1 cellular context compared by ENCODE assay signal in the genomic region with DNA sequence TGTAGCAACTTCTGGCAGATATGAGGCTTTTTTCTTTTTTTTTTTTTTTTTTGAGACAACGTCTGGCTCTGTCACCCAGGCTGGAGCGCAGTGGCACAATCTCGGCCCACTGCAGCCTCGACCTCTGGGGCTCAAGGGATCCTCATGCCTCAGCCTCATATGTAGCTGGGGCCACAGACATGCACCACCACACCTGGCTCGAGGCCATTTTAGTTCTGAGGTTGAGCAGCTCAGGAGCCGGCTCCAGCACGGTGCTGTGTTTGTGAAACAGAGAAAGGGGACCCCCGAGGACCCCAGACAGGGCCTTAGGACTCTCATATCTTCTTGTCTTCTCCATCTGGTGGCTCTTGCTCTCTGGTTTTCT.
TF ChIP-seq lines count a peak whose summit lies in the region.

No MANE protein-coding gene starts in this region.

TF ChIP-seq in SK-N-SH, 30 proteins besides CTCF, POLR2A, EP300 and RAD21 (continued from another document):
- TF ChIP-seq, protein P1, sequence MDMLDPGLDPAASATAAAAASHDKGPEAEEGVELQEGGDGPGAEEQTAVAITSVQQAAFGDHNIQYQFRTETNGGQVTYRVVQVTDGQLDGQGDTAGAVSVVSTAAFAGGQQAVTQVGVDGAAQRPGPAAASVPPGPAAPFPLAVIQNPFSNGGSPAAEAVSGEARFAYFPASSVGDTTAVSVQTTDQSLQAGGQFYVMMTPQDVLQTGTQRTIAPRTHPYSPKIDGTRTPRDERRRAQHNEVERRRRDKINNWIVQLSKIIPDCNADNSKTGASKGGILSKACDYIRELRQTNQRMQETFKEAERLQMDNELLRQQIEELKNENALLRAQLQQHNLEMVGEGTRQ (IDR thresholded peaks at IDR 0.05; ENCODE audit: borderline replicate concordance, low read depth, low read length): no peak
- TF ChIP-seq, protein P2, sequence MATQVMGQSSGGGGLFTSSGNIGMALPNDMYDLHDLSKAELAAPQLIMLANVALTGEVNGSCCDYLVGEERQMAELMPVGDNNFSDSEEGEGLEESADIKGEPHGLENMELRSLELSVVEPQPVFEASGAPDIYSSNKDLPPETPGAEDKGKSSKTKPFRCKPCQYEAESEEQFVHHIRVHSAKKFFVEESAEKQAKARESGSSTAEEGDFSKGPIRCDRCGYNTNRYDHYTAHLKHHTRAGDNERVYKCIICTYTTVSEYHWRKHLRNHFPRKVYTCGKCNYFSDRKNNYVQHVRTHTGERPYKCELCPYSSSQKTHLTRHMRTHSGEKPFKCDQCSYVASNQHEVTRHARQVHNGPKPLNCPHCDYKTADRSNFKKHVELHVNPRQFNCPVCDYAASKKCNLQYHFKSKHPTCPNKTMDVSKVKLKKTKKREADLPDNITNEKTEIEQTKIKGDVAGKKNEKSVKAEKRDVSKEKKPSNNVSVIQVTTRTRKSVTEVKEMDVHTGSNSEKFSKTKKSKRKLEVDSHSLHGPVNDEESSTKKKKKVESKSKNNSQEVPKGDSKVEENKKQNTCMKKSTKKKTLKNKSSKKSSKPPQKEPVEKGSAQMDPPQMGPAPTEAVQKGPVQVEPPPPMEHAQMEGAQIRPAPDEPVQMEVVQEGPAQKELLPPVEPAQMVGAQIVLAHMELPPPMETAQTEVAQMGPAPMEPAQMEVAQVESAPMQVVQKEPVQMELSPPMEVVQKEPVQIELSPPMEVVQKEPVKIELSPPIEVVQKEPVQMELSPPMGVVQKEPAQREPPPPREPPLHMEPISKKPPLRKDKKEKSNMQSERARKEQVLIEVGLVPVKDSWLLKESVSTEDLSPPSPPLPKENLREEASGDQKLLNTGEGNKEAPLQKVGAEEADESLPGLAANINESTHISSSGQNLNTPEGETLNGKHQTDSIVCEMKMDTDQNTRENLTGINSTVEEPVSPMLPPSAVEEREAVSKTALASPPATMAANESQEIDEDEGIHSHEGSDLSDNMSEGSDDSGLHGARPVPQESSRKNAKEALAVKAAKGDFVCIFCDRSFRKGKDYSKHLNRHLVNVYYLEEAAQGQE (IDR thresholded peaks at IDR 0.05; ENCODE audit: low read depth, low read length): no peak
- TF ChIP-seq GATA2 (CRISPR knock-in tag; IDR thresholded peaks at IDR 0.05) (no peak), RXRA (IDR thresholded peaks at IDR 0.05; ENCODE audit: borderline replicate concordance, low read depth) (no peak), TAF1 (IDR thresholded peaks at IDR 0.05; ENCODE audit: borderline replicate concordance, low read depth, low read length) (no peak), MEF2A (IDR thresholded peaks at IDR 0.05; ENCODE audit: borderline replicate concordance, low read depth) (no peak), SMC3 (IDR thresholded peaks at IDR 0.05; ENCODE audit: low read depth, low read length) (no peak), NFIC (IDR thresholded peaks at IDR 0.05; ENCODE audit: borderline replicate concordance) (no peak), RFX5 (IDR thresholded peaks at IDR 0.05; ENCODE audit: low read length) (no peak), JUND (IDR thresholded peaks at IDR 0.05) (no peak), ELF1 (IDR thresholded peaks at IDR 0.05) (no peak), TEAD4 (IDR thresholded peaks at IDR 0.05; ENCODE audit: borderline replicate concordance, insufficient read depth) (no peak), YY1 (IDR thresholded peaks at IDR 0.05; ENCODE audit: low read depth) (no peak), FOSL2 (IDR thresholded peaks at IDR 0.05; ENCODE audit: borderline replicate concordance, low read depth) (no peak)
- TF ChIP-seq, protein P3, sequence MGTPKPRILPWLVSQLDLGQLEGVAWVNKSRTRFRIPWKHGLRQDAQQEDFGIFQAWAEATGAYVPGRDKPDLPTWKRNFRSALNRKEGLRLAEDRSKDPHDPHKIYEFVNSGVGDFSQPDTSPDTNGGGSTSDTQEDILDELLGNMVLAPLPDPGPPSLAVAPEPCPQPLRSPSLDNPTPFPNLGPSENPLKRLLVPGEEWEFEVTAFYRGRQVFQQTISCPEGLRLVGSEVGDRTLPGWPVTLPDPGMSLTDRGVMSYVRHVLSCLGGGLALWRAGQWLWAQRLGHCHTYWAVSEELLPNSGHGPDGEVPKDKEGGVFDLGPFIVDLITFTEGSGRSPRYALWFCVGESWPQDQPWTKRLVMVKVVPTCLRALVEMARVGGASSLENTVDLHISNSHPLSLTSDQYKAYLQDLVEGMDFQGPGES (IDR thresholded peaks at IDR 0.05; ENCODE audit: low read depth, low read length): no peak
- TF ChIP-seq, protein P4, sequence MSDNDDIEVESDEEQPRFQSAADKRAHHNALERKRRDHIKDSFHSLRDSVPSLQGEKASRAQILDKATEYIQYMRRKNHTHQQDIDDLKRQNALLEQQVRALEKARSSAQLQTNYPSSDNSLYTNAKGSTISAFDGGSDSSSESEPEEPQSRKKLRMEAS (IDR thresholded peaks at IDR 0.05; ENCODE audit: low read depth): no peak
- TF ChIP-seq, protein P5, sequence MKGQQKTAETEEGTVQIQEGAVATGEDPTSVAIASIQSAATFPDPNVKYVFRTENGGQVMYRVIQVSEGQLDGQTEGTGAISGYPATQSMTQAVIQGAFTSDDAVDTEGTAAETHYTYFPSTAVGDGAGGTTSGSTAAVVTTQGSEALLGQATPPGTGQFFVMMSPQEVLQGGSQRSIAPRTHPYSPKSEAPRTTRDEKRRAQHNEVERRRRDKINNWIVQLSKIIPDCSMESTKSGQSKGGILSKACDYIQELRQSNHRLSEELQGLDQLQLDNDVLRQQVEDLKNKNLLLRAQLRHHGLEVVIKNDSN (IDR thresholded peaks at IDR 0.05; ENCODE audit: borderline replicate concordance, low read depth): no peak
- TF ChIP-seq, protein P6, sequence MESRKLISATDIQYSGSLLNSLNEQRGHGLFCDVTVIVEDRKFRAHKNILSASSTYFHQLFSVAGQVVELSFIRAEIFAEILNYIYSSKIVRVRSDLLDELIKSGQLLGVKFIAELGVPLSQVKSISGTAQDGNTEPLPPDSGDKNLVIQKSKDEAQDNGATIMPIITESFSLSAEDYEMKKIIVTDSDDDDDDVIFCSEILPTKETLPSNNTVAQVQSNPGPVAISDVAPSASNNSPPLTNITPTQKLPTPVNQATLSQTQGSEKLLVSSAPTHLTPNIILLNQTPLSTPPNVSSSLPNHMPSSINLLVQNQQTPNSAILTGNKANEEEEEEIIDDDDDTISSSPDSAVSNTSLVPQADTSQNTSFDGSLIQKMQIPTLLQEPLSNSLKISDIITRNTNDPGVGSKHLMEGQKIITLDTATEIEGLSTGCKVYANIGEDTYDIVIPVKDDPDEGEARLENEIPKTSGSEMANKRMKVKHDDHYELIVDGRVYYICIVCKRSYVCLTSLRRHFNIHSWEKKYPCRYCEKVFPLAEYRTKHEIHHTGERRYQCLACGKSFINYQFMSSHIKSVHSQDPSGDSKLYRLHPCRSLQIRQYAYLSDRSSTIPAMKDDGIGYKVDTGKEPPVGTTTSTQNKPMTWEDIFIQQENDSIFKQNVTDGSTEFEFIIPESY (IDR thresholded peaks at IDR 0.05; ENCODE audit: borderline replicate concordance, low read depth): no peak
